24 cellular contexts compared by ENCODE assay signal in genomic region chr13:108426893-108427292, GRCh38.
"Had no signal": no experiment of that assay in that cellular context is flagged by ENCODE, and none has a peak within 500 bp of the region (broad histone marks: within the 10 kb centered on the region; RNA-seq: fewer than 3 reads in every experiment).

No MANE protein-coding gene starts in this region.

- H3K36me3 ChIP-seq: esophagus squamous epithelium, gastrocnemius medialis, thoracic aorta had no signal

- H3K27ac Mint-ChIP-seq: activated naive CD8-positive, alpha-beta T cell; activated T-cell treated with anti-CD3 and anti-CD28 coated beads, Interleukin-2, amount 50 U/mL, for 24 hours; activated T-helper 2 cell treated with anti-CD3 and anti-CD28 coated beads, Interferon-gamma antibody, Interleukin-2, Interleukin-4, amounts not matched to agents 10 μg/mL and 5 μg/mL and 100 μg/mL, durations not matched to agents 14 hours and 24 hours and 36 hours; naive B cell; T-cell; type B pancreatic cell; WTC11 had no signal

- H3K4me1 ChIP-seq: body of pancreas, esophagus squamous epithelium, gastrocnemius medialis had no signal

- H3K4me3 Mint-ChIP-seq: activated naive CD8-positive, alpha-beta T cell; activated T-cell treated with anti-CD3 and anti-CD28 coated beads, Interleukin-2, amount 50 U/mL, for 24 hours; central memory CD8-positive, alpha-beta T cell; naive B cell; T-cell; type B pancreatic cell; WTC11 had no signal

- H3K27ac ChIP-seq: body of pancreas, coronary artery, esophagus squamous epithelium, gastrocnemius medialis, thoracic aorta had no signal

- ATAC-seq: body of pancreas, gastrocnemius medialis, left ventricle myocardium superior, sciatic nerve, T-cell, WTC11 had no signal

- H3K4me1 Mint-ChIP-seq: central memory CD8-positive, alpha-beta T cell; naive B cell had no signal

- H3K36me3 Mint-ChIP-seq: activated naive CD8-positive, alpha-beta T cell; naive B cell; T-cell; type B pancreatic cell; WTC11 had no signal

- H3K27me3 ChIP-seq: body of pancreas, esophagus squamous epithelium, gastrocnemius medialis had no signal

- H3K9me3 Mint-ChIP-seq: activated T-cell treated with anti-CD3 and anti-CD28 coated beads, Interleukin-2, amount 50 U/mL, for 24 hours; activated T-helper 2 cell treated with anti-CD3 and anti-CD28 coated beads, Interferon-gamma antibody, Interleukin-2, Interleukin-4, amounts not matched to agents 10 μg/mL and 5 μg/mL and 100 μg/mL, durations not matched to agents 14 hours and 24 hours and 36 hours; T-cell; type B pancreatic cell; WTC11 had no signal

- DNase-seq: activated CD8-positive, alpha-beta memory T cell treated with anti-CD3 and anti-CD28 coated beads for 24 hours; activated CD8-positive, alpha-beta memory T cell treated with anti-CD3 and anti-CD28 coated beads, Interleukin-2, amount 50 U/mL, for 4 hours; activated naive CD4-positive, alpha-beta T cell; activated T-cell treated with anti-CD3 and anti-CD28 coated beads, Interleukin-2, amount 50 U/mL, for 24 hours; body of pancreas; esophagus squamous epithelium; gastrocnemius medialis; hippocampal formation; left ventricle myocardium superior; naive B cell; occipital lobe; small intestine; stimulated activated CD4-positive, alpha-beta T cell treated with anti-CD3 and anti-CD28 coated beads, Interleukin-15, amount 100 ng/mL, for 24 hours; stimulated activated CD4-positive, alpha-beta T cell treated with anti-CD3 and anti-CD28 coated beads, Interleukin-4, amount 100 ng/mL, for 1 hour; stimulated activated naive CD4-positive, alpha-beta T cell; T-cell had no signal

- H3K27me3 Mint-ChIP-seq: central memory CD8-positive, alpha-beta T cell; naive B cell; T-cell; type B pancreatic cell had no signal

- H3K9me3 ChIP-seq: body of pancreas, esophagus squamous epithelium, gastrocnemius medialis, thoracic aorta had no signal

- H3K4me3 ChIP-seq: body of pancreas, coronary artery, esophagus squamous epithelium, gastrocnemius medialis, thoracic aorta had no signal
